14 cellular contexts compared by ENCODE assay signal in the genomic region with DNA sequence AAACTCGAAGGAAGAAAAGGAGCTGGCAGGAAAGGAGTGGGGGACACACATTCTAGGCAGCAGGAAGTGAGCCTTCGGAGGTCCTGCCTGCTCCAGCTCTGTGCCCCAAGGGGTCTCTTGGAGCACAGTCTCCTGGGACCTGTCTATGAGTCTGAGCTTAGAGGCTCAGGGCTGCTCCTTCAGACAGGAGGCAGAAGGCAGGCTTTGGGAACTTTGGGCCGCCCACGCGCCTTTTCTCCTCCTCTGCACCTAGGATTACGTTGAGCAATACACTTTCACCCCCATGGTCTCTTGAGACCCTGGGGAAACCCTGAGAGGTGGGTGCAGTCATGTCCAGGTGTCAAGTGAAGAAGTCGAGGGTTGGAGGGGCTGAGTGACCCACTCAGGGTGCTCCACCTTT. TPM values are rescaled to one million over a fixed set of nuclear protein-coding genes. Genes with fewer than 3 reads are reported as not detected.
DNase-seq lines count a peak whose midpoint lies in the region; ATAC-seq and TF ChIP-seq lines count a peak whose summit lies in the region.
"Had no signal": no experiment of that assay in that cellular context is flagged by ENCODE, and none has a peak within 500 bp of the region (broad histone marks: within the 10 kb centered on the region; RNA-seq: fewer than 3 reads in every experiment).

No MANE protein-coding gene starts in this region.

- H3K9me3 Mint-ChIP-seq in H9 (no peaks in the 10 kb centered on the region), endodermal cell (no peaks in the 10 kb centered on the region)
- H3K9me3 Mint-ChIP-seq: activated naive CD4-positive, alpha-beta T cell treated with anti-CD3 and anti-CD28 coated beads, Interleukin-2, amount 50 U/mL, for 24 hours; naive thymus-derived CD8-positive, alpha-beta T cell had no signal

- H3K4me1 ChIP-seq in ACC112 (ENCODE audit: control insufficient read depth, insufficient read depth, low read length, unreplicated experiment) (peaks cover 33% of the 10 kb centered on the region), H9 (ENCODE audit: insufficient read depth, low read length) (0 out of 2 replicates have a peak, but pooled peaks cover 6% of the 10 kb centered on the region), endodermal cell (ENCODE audit: control insufficient read depth, insufficient read depth, low read length) (peaks cover 8% of the 10 kb centered on the region), neuronal stem cell (ENCODE audit: control insufficient read depth in 2 of 2, insufficient read depth in 1 of 2, low read depth in 1 of 2, low read length in 2 of 2) (peaks cover 18 to 30% of the 10 kb centered on the region in 2 donors), mucosa of descending colon (ENCODE audit: low read depth) (peaks cover 50% of the 10 kb centered on the region)

- no peak overlapping the region for H3K4ac ChIP-seq in H9 (ENCODE audit: low read depth, low read length)
- no peak overlapping the region for H3K4ac ChIP-seq in neuronal stem cell (ENCODE audit: low read length)

- H3K79me1 ChIP-seq in H9 (ENCODE audit: insufficient read depth, low read depth, low read length, poor library complexity, severe bottlenecking) (peaks cover 4% of the 10 kb centered on the region), neuronal stem cell (ENCODE audit: low read depth, low read length) (peaks cover 1% of the 10 kb centered on the region)

- H3K4me3 ChIP-seq in ACC112 (ENCODE audit: low read depth, low read length): peak overlapping the region; percentile 88
- H3K4me3 ChIP-seq in endodermal cell (ENCODE audit: low read length): peak overlapping the region; percentile 86
- peak overlapping the region; percentile 32 to 57 for H3K4me3 ChIP-seq in neuronal stem cell (ENCODE audit: low read length in 2 of 2)
- H3K4me3 ChIP-seq in brain microvascular endothelial cell (ENCODE audit: low read depth, low read length): no peak overlapping the region
- no peak overlapping the region for H3K4me3 ChIP-seq in mucosa of descending colon

- peak overlapping the region in 2 of 3 experiments; percentile 95 to 97; a peak in 2 of 7 replicates for H3K27ac Mint-ChIP-seq in H9
- H3K27ac Mint-ChIP-seq in endodermal cell: peak overlapping the region; percentile 98
- H3K27ac Mint-ChIP-seq: activated naive CD4-positive, alpha-beta T cell treated with anti-CD3 and anti-CD28 coated beads, Interleukin-2, amount 50 U/mL, for 24 hours had no signal

- H3K4me3 Mint-ChIP-seq in H9 (peak overlapping the region; percentile 77 to 85), endodermal cell (peak overlapping the region; percentile 69)

- peak overlapping the region; percentile 82 for H3K4me2 ChIP-seq in H9 (ENCODE audit: insufficient read depth, insufficient read length, low read length)
- peak overlapping the region; percentile 59 for H3K4me2 ChIP-seq in neuronal stem cell (ENCODE audit: insufficient read depth, low read length, poor library complexity, severe bottlenecking)

- H4K5ac ChIP-seq in H9 (ENCODE audit: insufficient read length, low read depth, low read length): no peak overlapping the region

- no peak for TF ChIP-seq CTCF in H9 (conservative IDR thresholded peaks at IDR 0.05)
- no peak for TF ChIP-seq CTCF in endodermal cell (conservative IDR thresholded peaks at IDR 0.05)
- TF ChIP-seq CTCF in brain microvascular endothelial cell (IDR thresholded peaks at IDR 0.05; ENCODE audit: low read depth, low read length, missing control alignments): no peak
- no peak for TF ChIP-seq CTCF in mucosa of descending colon (IDR thresholded peaks at IDR 0.05)

- peaks cover 6% of the 10 kb centered on the region for H3K23me2 ChIP-seq in H9 (ENCODE audit: insufficient read length, low read depth, low read length, poor library complexity, severe bottlenecking)

- no peak overlapping the region for H3T11ph ChIP-seq in H9 (ENCODE audit: low read length)

- H4K91ac ChIP-seq in H9 (ENCODE audit: insufficient read length, low read depth, low read length): no peak overlapping the region
- H4K91ac ChIP-seq in neuronal stem cell (ENCODE audit: low read depth, low read length, poor library complexity): no peak overlapping the region

- in situ Hi-C loops in brain microvascular endothelial cell (cut with HindIII; ENCODE audit: low pct_ligation_motif_present, low sequenced_read_pairs): no loop called here

- H3K23ac ChIP-seq in H9 (ENCODE audit: insufficient read length, low read depth, low read length): no peak overlapping the region
- no peak overlapping the region for H3K23ac ChIP-seq in neuronal stem cell (ENCODE audit: low read depth, low read length, poor library complexity)

- no peak overlapping the region for H3K56ac ChIP-seq in H9 (ENCODE audit: insufficient read length, low read depth, low read length)

- WGBS in H9 (ENCODE audit: extremely low coverage, insufficient read length, low lambda C conversion rate): no CpG with 5 or more reads among the region's 7 CpGs
- WGBS in endodermal cell (ENCODE audit: insufficient coverage in 1 of 2, insufficient read length in 1 of 2), 2 experiments: 86 to 93% methylated on average over 3 to 7 of the region's 7 CpGs
- WGBS in neuronal stem cell (ENCODE audit: extremely low coverage in 2 of 2, insufficient read length in 2 of 2, insufficient replicate concordance in 1 of 2), 2 donors: no CpG with 5 or more reads among the region's 7 CpGs

- H2BK5ac ChIP-seq in H9 (ENCODE audit: insufficient read length, low read length) (no peak overlapping the region), neuronal stem cell (ENCODE audit: low read length) (peak overlapping the region; percentile 95)

- no peak overlapping the region for H3K9ac ChIP-seq in H9 (ENCODE audit: extremely low read depth, insufficient read length, low read length)
- peak overlapping the region; percentile 79 for H3K9ac ChIP-seq in endodermal cell (ENCODE audit: extremely low read depth, low read length, poor library complexity, severe bottlenecking)
- peak overlapping the region; percentile 56 for H3K9ac ChIP-seq in neuronal stem cell (ENCODE audit: low read depth, low read length, poor library complexity)

- H3K36me3 ChIP-seq in ACC112 (ENCODE audit: insufficient read depth, low read length): no peaks in the 10 kb centered on the region
- peaks cover 26% of the 10 kb centered on the region for H3K36me3 ChIP-seq in endodermal cell (ENCODE audit: control insufficient read depth, insufficient read depth, low read length)
- peaks cover 17 to 34% of the 10 kb centered on the region in 2 donors for H3K36me3 ChIP-seq in neuronal stem cell (replicated peaks in 1 of 2; ENCODE audit: control insufficient read depth in 2 of 2, insufficient read depth in 2 of 2, low read length in 2 of 2)
- no peaks in the 10 kb centered on the region for H3K36me3 ChIP-seq in brain microvascular endothelial cell (replicated peaks)
- H3K36me3 ChIP-seq in mucosa of descending colon (ENCODE audit: low read depth): no peaks in the 10 kb centered on the region

- peaks cover 16 to 36% (median 31%) of the 10 kb centered on the region in 3 experiments; a peak in 6 of 7 replicates for H3K36me3 Mint-ChIP-seq in H9 (ENCODE audit: insufficient read depth in 1 of 3, low read depth in 3 of 3)
- peaks cover 34% of the 10 kb centered on the region for H3K36me3 Mint-ChIP-seq in endodermal cell (ENCODE audit: low read depth)
- H3K36me3 Mint-ChIP-seq: activated naive CD4-positive, alpha-beta T cell treated with anti-CD3 and anti-CD28 coated beads, Interleukin-2, amount 50 U/mL, for 24 hours; naive thymus-derived CD8-positive, alpha-beta T cell had no signal

- ATAC-seq in mucosa of descending colon: no peak

- H4K20me1 ChIP-seq in H9 (ENCODE audit: control insufficient read depth, insufficient read depth, insufficient read length): no peaks in the 10 kb centered on the region

- H3K14ac ChIP-seq in H9 (ENCODE audit: insufficient read depth, low read length) (no peak overlapping the region), neuronal stem cell (ENCODE audit: low read length) (no peak overlapping the region)

- intact Hi-C loops in mucosa of descending colon (cut with DNase I, micrococcal nuclease): no loop called here

- no peak for DNase-seq in H9
- no peak for DNase-seq in endodermal cell
- DNase-seq in neuronal stem cell (ENCODE audit: low spot score): no peak
- no peak for DNase-seq in GM19240 (ENCODE audit: insufficient read length, low spot score)
- no peak for DNase-seq in brain microvascular endothelial cell
- no peak for DNase-seq in mucosa of descending colon
- DNase-seq in stimulated activated CD8-positive, alpha-beta memory T cell treated with anti-CD3 and anti-CD28 coated beads, Interleukin-4, amount 100 ng/mL, for 48 hours: no peak
- DNase-seq: GDM1; naive thymus-derived CD8-positive, alpha-beta T cell; NCI-H2081; stimulated activated naive CD8-positive, alpha-beta T cell treated with anti-CD3 and anti-CD28 coated beads, Interleukin-15, Interleukin-2, amounts not matched to agents 100 U/mL and 50 U/mL, for 24 hours had no signal

- H2BK120ac ChIP-seq in H9 (ENCODE audit: low read depth, low read length, poor library complexity, severe bottlenecking) (no peak overlapping the region), neuronal stem cell (ENCODE audit: low read depth, low read length) (peak overlapping the region; percentile 24)

- no peak overlapping the region for H2AK5ac ChIP-seq in H9 (ENCODE audit: insufficient read length, low read length)
- peak overlapping the region; percentile 89 for H2AK5ac ChIP-seq in neuronal stem cell (ENCODE audit: low read depth, low read length)

- H4K8ac ChIP-seq in H9 (replicated peaks; ENCODE audit: insufficient read length, low read depth, low read length) (no peak overlapping the region), neuronal stem cell (ENCODE audit: low read depth, low read length) (no peak overlapping the region)

- H3K4me1 Mint-ChIP-seq in H9: peaks cover 38 to 47% of the 10 kb centered on the region in 2 experiments
- H3K4me1 Mint-ChIP-seq in endodermal cell: peaks cover 50% of the 10 kb centered on the region

- H3K79me2 ChIP-seq in ACC112 (ENCODE audit: control insufficient read depth, insufficient read depth, low read length, unreplicated experiment): peaks cover 3% of the 10 kb centered on the region
- H3K79me2 ChIP-seq in H9 (ENCODE audit: insufficient read depth, low read length): no peaks in the 10 kb centered on the region

- H3K27ac ChIP-seq in ACC112 (ENCODE audit: low read depth, low read length) (no peak overlapping the region), H9 (ENCODE audit: insufficient read length, low read depth, low read length) (no peak overlapping the region), endodermal cell (ENCODE audit: low read depth, low read length) (no peak overlapping the region), neuronal stem cell (replicated peaks; ENCODE audit: low read length) (no peak overlapping the region), brain microvascular endothelial cell (no peak overlapping the region)

- H2BK12ac ChIP-seq in H9 (ENCODE audit: insufficient read length, low read depth, low read length) (no peak overlapping the region), neuronal stem cell (ENCODE audit: low read length) (peak overlapping the region; percentile 31)

- H2AFZ ChIP-seq in ACC112 (ENCODE audit: low read length, unreplicated experiment): no peak overlapping the region
- no peak overlapping the region for H2AFZ ChIP-seq in H9 (ENCODE audit: low read length)
- H2AFZ ChIP-seq in neuronal stem cell (ENCODE audit: low read length): no peak overlapping the region

- H3K27me3 Mint-ChIP-seq in H9 (ENCODE audit: low read depth) (no peaks in the 10 kb centered on the region), endodermal cell (ENCODE audit: insufficient read depth) (no peaks in the 10 kb centered on the region)
- H3K27me3 Mint-ChIP-seq: activated naive CD4-positive, alpha-beta T cell treated with anti-CD3 and anti-CD28 coated beads, Interleukin-2, amount 50 U/mL, for 24 hours had no signal

- no peak overlapping the region for H3K18ac ChIP-seq in H9 (ENCODE audit: insufficient read length, low read depth, low read length)
- H3K18ac ChIP-seq in neuronal stem cell (ENCODE audit: low read length): peak overlapping the region; percentile 79

- H3K9me3 ChIP-seq in H9 (ENCODE audit: control insufficient read depth, low read depth, low read length) (no peaks in the 10 kb centered on the region), endodermal cell (ENCODE audit: control insufficient read depth, low read length) (no peaks in the 10 kb centered on the region), neuronal stem cell (replicated peaks in 1 of 2; ENCODE audit: control insufficient read depth in 2 of 2, insufficient read depth in 1 of 2, low read depth in 1 of 2, low read length in 2 of 2) (no peaks in the 10 kb centered on the region), mucosa of descending colon (no peaks in the 10 kb centered on the region)

- no peak overlapping the region for H2BK20ac ChIP-seq in H9 (ENCODE audit: low read depth, low read length, poor library complexity, severe bottlenecking)

- H2BK15ac ChIP-seq in H9 (ENCODE audit: low read depth, low read length) (no peak overlapping the region), neuronal stem cell (ENCODE audit: low read length) (peak overlapping the region; percentile 90)

- H3K27me3 ChIP-seq in ACC112 (ENCODE audit: insufficient read depth, low read length) (no peaks in the 10 kb centered on the region), H9 (ENCODE audit: insufficient read depth, low read length) (no peaks in the 10 kb centered on the region), endodermal cell (ENCODE audit: control insufficient read depth, insufficient read depth, low read length, poor library complexity, severe bottlenecking) (no peaks in the 10 kb centered on the region), neuronal stem cell (ENCODE audit: control insufficient read depth in 3 of 3, insufficient read depth in 3 of 3, low read depth in 1 of 3, low read length in 3 of 3) (no peaks in the 10 kb centered on the region), brain microvascular endothelial cell (replicated peaks) (no peaks in the 10 kb centered on the region)

RNA-seq across cellular contexts. Expression of gene TCN2, which starts 1.0 kb away (rescaled TPM):
- total RNA-seq in H9 (2021): 39.0 and 42.2 TPM in 2 replicates
- 10 to 100 TPM; 71.8 to 73.6 TPM for total RNA-seq in endodermal cell
- 42.4 TPM for polyA plus RNA-seq in endodermal cell (2013, experiment 1 of 2)
- 38.7 TPM for polyA plus RNA-seq in endodermal cell (2013, experiment 2 of 2)
- polyA plus RNA-seq in neuronal stem cell (2013, experiment 1 of 2): 22.2 TPM
- 21.8 TPM for polyA plus RNA-seq in neuronal stem cell (2013, experiment 2 of 2)
- 10 to 100 TPM; 23.3 to 43.7 (median 40.2) TPM for total RNA-seq in mucosa of descending colon

RNA-seq across cellular contexts. Expression of gene PES1, which starts 16.2 kb away (rescaled TPM):
- total RNA-seq in H9 (2021) (133 and 140 TPM in 2 replicates), endodermal cell (10 to 100 TPM; 78.7 to 90.2 TPM), mucosa of descending colon (10 to 100 TPM; 46.2 to 54.3 (median 48.5) TPM)
- polyA plus RNA-seq in endodermal cell (2013, experiment 1 of 2): 55.6 TPM
- polyA plus RNA-seq in endodermal cell (2013, experiment 2 of 2): 52.0 TPM
- 42.0 TPM for polyA plus RNA-seq in neuronal stem cell (2013, experiment 1 of 2)
- polyA plus RNA-seq in neuronal stem cell (2013, experiment 2 of 2): 42.4 TPM

RNA-seq across cellular contexts. Expression of gene SLC35E4, which starts 27.6 kb away (rescaled TPM):
- total RNA-seq in H9 (2021): 3.7 and 3.9 TPM in 2 replicates
- 1 to 10 TPM; 2.3 to 3.9 TPM for total RNA-seq in endodermal cell
- 2.4 TPM for polyA plus RNA-seq in endodermal cell (2013, experiment 1 of 2)
- polyA plus RNA-seq in endodermal cell (2013, experiment 2 of 2): 2.1 TPM
- 4.1 TPM for polyA plus RNA-seq in neuronal stem cell (2013, experiment 1 of 2)
- 4.0 TPM for polyA plus RNA-seq in neuronal stem cell (2013, experiment 2 of 2)
- total RNA-seq in mucosa of descending colon: 1 to 10 TPM; 5.0 to 8.5 (median 7.6) TPM

RNA-seq across cellular contexts. Expression of gene GAL3ST1, which starts 33.5 kb away (rescaled TPM):
- total RNA-seq in H9 (2021) (5.1 TPM in 2 replicates), endodermal cell (10 to 100 TPM; 26.4 to 28.3 TPM), mucosa of descending colon (10 to 100 TPM in 2 of 3 donors, 1 to 10 TPM in 1; 7.9 to 15.9 (median 10.1) TPM)
- 9.8 TPM for polyA plus RNA-seq in endodermal cell (2013, experiment 1 of 2)
- polyA plus RNA-seq in endodermal cell (2013, experiment 2 of 2): 10.4 TPM
- 13.1 TPM for polyA plus RNA-seq in neuronal stem cell (2013, experiment 1 of 2)
- 11.8 TPM for polyA plus RNA-seq in neuronal stem cell (2013, experiment 2 of 2)
- total RNA-seq: dermis microvascular lymphatic vessel endothelial cell had no signal

RNA-seq across cellular contexts. Expression of gene DUSP18, which starts 59.7 kb away (rescaled TPM):
- total RNA-seq in H9 (2021) (1.9 and 2.6 TPM in 2 replicates), endodermal cell (1 to 10 TPM; 7.3 to 7.6 TPM), mucosa of descending colon (10 to 100 TPM; 16.2 to 21.6 (median 16.3) TPM)
- polyA plus RNA-seq in endodermal cell (2013, experiment 1 of 2): 7.5 TPM
- 7.4 TPM for polyA plus RNA-seq in endodermal cell (2013, experiment 2 of 2)
- polyA plus RNA-seq in neuronal stem cell (2013, experiment 1 of 2): 4.9 TPM
- 4.9 TPM for polyA plus RNA-seq in neuronal stem cell (2013, experiment 2 of 2)

Comparison
In these comparisons a context has a peak if more than half of its experiments do, and no peak if none do; other contexts are left out.
1. H3K4me3 ChIP-seq: peak in ACC112 (single experiment), endodermal cell (single experiment) and neuronal stem cell (2 of 2); none in brain microvascular endothelial cell (single experiment) and mucosa of descending colon (single experiment).